In the genomic region with DNA sequence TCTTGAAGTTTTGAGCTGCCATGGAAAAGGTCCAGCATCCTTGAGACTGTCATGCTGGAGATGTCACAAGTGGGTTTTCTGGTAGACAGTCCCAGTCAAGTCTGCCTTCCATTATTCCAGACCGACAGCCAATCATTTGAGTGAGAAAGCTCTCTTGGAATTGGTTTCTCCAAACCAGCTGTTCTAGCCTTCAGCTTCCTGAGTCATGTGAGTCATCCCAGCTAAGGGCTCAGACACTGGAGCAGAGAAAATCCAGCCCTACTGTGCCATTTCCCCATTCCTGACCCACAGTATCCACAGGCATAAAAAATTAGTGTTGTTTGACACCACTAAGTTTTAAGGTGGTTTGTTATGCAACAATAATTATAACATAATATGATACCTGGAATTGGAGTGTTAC, we compare ENCODE assay signal across 1 cellular context.
TF ChIP-seq lines count a peak whose summit lies in the region.

No MANE protein-coding gene starts in this region.

TF ChIP-seq in HepG2, 621 proteins besides CTCF, POLR2A, EP300 and RAD21 (continued from another document):
- TF ChIP-seq, protein P1, sequence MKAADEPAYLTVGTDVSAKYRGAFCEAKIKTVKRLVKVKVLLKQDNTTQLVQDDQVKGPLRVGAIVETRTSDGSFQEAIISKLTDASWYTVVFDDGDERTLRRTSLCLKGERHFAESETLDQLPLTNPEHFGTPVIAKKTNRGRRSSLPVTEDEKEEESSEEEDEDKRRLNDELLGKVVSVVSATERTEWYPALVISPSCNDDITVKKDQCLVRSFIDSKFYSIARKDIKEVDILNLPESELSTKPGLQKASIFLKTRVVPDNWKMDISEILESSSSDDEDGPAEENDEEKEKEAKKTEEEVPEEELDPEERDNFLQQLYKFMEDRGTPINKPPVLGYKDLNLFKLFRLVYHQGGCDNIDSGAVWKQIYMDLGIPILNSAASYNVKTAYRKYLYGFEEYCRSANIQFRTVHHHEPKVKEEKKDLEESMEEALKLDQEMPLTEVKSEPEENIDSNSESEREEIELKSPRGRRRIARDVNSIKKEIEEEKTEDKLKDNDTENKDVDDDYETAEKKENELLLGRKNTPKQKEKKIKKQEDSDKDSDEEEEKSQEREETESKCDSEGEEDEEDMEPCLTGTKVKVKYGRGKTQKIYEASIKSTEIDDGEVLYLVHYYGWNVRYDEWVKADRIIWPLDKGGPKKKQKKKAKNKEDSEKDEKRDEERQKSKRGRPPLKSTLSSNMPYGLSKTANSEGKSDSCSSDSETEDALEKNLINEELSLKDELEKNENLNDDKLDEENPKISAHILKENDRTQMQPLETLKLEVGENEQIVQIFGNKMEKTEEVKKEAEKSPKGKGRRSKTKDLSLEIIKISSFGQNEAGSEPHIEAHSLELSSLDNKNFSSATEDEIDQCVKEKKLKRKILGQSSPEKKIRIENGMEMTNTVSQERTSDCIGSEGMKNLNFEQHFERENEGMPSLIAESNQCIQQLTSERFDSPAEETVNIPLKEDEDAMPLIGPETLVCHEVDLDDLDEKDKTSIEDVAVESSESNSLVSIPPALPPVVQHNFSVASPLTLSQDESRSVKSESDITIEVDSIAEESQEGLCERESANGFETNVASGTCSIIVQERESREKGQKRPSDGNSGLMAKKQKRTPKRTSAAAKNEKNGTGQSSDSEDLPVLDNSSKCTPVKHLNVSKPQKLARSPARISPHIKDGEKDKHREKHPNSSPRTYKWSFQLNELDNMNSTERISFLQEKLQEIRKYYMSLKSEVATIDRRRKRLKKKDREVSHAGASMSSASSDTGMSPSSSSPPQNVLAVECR (CRISPR knock-in tag; IDR thresholded peaks at IDR 0.05; ENCODE audit: borderline replicate concordance), result no peak
- TF ChIP-seq GABPA (IDR thresholded peaks at IDR 0.05; ENCODE audit: low read depth, low read length) (no peak), GABPA (CRISPR knock-in tag; IDR thresholded peaks at IDR 0.05; ENCODE audit: low read depth) (no peak)
